ENCODE assay signal across 9 cellular contexts in genomic region chr11:59173964-59174663, GRCh38. TPM values are rescaled to one million over a fixed set of nuclear protein-coding genes. Genes with fewer than 3 reads are reported as not detected.
DNase-seq lines count a peak whose midpoint lies in the region; ATAC-seq and TF ChIP-seq lines count a peak whose summit lies in the region.
"Had no signal": no experiment of that assay in that cellular context is flagged by ENCODE, and none has a peak within 500 bp of the region (broad histone marks: within the 10 kb centered on the region; RNA-seq: fewer than 3 reads in every experiment).

No MANE protein-coding gene starts in this region.

- H3K9me3 ChIP-seq in BLaER1 treated with 17β-estradiol and CSF1 and Interleukin-3, amounts not matched to agents 10 nM and 100 nM (replicated peaks in 1 of 11): peaks cover 5 to 12% (median 10%) of the 10 kb centered on the region in 11 experiments
- H3K9me3 ChIP-seq in esophagus muscularis mucosa: no peaks in the 10 kb centered on the region
- H3K9me3 ChIP-seq in neural progenitor cell (ENCODE audit: low read depth): no peaks in the 10 kb centered on the region
- H3K9me3 ChIP-seq: gastrocnemius medialis had no signal

- H3K27me3 Mint-ChIP-seq in neural progenitor cell (ENCODE audit: insufficient read depth, low read depth): peaks cover 15% of the 10 kb centered on the region
- peaks cover 26% of the 10 kb centered on the region for H3K27me3 Mint-ChIP-seq in activated CD4-positive, alpha-beta T cell treated with anti-CD3 and anti-CD28 coated beads, Interleukin-2, amount 10 ng/mL, durations not matched to agents 7 days and 5 days

- H3K27ac Mint-ChIP-seq in neural progenitor cell: peak overlapping the region; percentile 95
- H3K27ac Mint-ChIP-seq in activated CD4-positive, alpha-beta T cell treated with anti-CD3 and anti-CD28 coated beads, Interleukin-2, amount 10 ng/mL, durations not matched to agents 7 days and 5 days: no peak overlapping the region

- no peak for TF ChIP-seq POLR2A in esophagus muscularis mucosa (IDR thresholded peaks at IDR 0.05; ENCODE audit: low read depth)

- peak; percentile 59 for DNase-seq in LHCN-M2 (ENCODE audit: low read depth)
- DNase-seq in esophagus muscularis mucosa (ENCODE audit: extremely low spot score): peak; percentile 83
- peak; percentile 74 for DNase-seq in neural progenitor cell (ENCODE audit: low spot score)
- no peak for DNase-seq in foreskin melanocyte
- DNase-seq in activated CD4-positive, alpha-beta T cell treated with anti-CD3 and anti-CD28 coated beads for 1 hour: no peak
- DNase-seq in activated CD4-positive, alpha-beta T cell treated with anti-CD3 and anti-CD28 coated beads, Interleukin-2, amount 10 ng/mL, durations not matched to agents 7 days and 5 days: no peak
- DNase-seq: gastrocnemius medialis had no signal

- H3K4me3 ChIP-seq in BLaER1 treated with 17β-estradiol and CSF1 and Interleukin-3, amounts not matched to agents 10 nM and 100 nM: peak overlapping the region in 6 of 10 experiments; percentile 73 to 82 (median 76); a peak in 9 of 20 replicates
- H3K4me3 ChIP-seq in esophagus muscularis mucosa (peak overlapping the region; percentile 64 to 87 (median 74)), neural progenitor cell (peak overlapping the region; percentile 89)

- H3K4me1 Mint-ChIP-seq in neural progenitor cell: peaks cover 51% of the 10 kb centered on the region
- peaks cover 7% of the 10 kb centered on the region for H3K4me1 Mint-ChIP-seq in activated CD4-positive, alpha-beta T cell treated with anti-CD3 and anti-CD28 coated beads, Interleukin-2, amount 10 ng/mL, durations not matched to agents 7 days and 5 days

- H3K27ac ChIP-seq in BLaER1 treated with 17β-estradiol and CSF1 and Interleukin-3, amounts not matched to agents 10 nM and 100 nM: no peak overlapping the region
- H3K27ac ChIP-seq in esophagus muscularis mucosa (replicated peaks in 1 of 4) (peak overlapping the region; percentile 2 to 74 (median 62)), neural progenitor cell (peak overlapping the region; percentile 96)

- no peak for TF ChIP-seq CTCF in esophagus muscularis mucosa (IDR thresholded peaks at IDR 0.05)
- no peak for TF ChIP-seq CTCF in neural progenitor cell (IDR thresholded peaks at IDR 0.05)

- POLR2A ChIA-PET in activated CD4-positive, alpha-beta T cell treated with anti-CD3 and anti-CD28 coated beads, Interleukin-2, amount 10 ng/mL, durations not matched to agents 7 days and 5 days (lab: Charles Lee): no interaction called here

- no peak for ATAC-seq in HG03045 (IDR thresholded peaks at IDR 0.05; ENCODE audit: unreplicated experiment)
- ATAC-seq: gastrocnemius medialis had no signal

- peaks cover 14 to 34% (median 29%) of the 10 kb centered on the region in 10 experiments; a peak in 19 of 20 replicates for H3K4me1 ChIP-seq in BLaER1 treated with 17β-estradiol and CSF1 and Interleukin-3, amounts not matched to agents 10 nM and 100 nM
- H3K4me1 ChIP-seq in esophagus muscularis mucosa (peaks cover 9 to 38% (median 25%) of the 10 kb centered on the region in 4 donors), neural progenitor cell (peaks cover 64% of the 10 kb centered on the region)

- no peak overlapping the region for H2AFZ ChIP-seq in neural progenitor cell (replicated peaks)

- peaks cover 27% of the 10 kb centered on the region for H3K36me3 Mint-ChIP-seq in neural progenitor cell
- H3K36me3 Mint-ChIP-seq in activated CD4-positive, alpha-beta T cell treated with anti-CD3 and anti-CD28 coated beads, Interleukin-2, amount 10 ng/mL, durations not matched to agents 7 days and 5 days (ENCODE audit: low read depth): no peaks in the 10 kb centered on the region

- peaks cover 52% of the 10 kb centered on the region for H3F3A ChIP-seq in neural progenitor cell (ENCODE audit: low read depth)

- peaks cover 3% of the 10 kb centered on the region for H3K9me3 Mint-ChIP-seq in neural progenitor cell
- H3K9me3 Mint-ChIP-seq in activated CD4-positive, alpha-beta T cell treated with anti-CD3 and anti-CD28 coated beads, Interleukin-2, amount 10 ng/mL, durations not matched to agents 7 days and 5 days: peaks cover 3% of the 10 kb centered on the region

- H3K79me2 ChIP-seq in neural progenitor cell (ENCODE audit: low read depth): peaks cover 70% of the 10 kb centered on the region

- peak overlapping the region in 2 of 11 experiments; percentile 81 to 82; a peak in 1 of 22 replicates for H3K9ac ChIP-seq in BLaER1 treated with 17β-estradiol and CSF1 and Interleukin-3, amounts not matched to agents 10 nM and 100 nM
- peak overlapping the region; percentile 66 for H3K9ac ChIP-seq in neural progenitor cell

- H3K27me3 ChIP-seq in BLaER1 treated with 17β-estradiol and CSF1 and Interleukin-3, amounts not matched to agents 10 nM and 100 nM: peaks cover 21 to 35% (median 31%) of the 10 kb centered on the region in 11 experiments
- H3K27me3 ChIP-seq in esophagus muscularis mucosa (peaks cover 0 to 10% (median 5%) of the 10 kb centered on the region in 4 donors), neural progenitor cell (no peaks in the 10 kb centered on the region)

- CTCF ChIA-PET in activated CD4-positive, alpha-beta T cell treated with anti-CD3 and anti-CD28 coated beads, Interleukin-2, amount 10 ng/mL, durations not matched to agents 7 days and 5 days (lab: Charles Lee): interaction anchor here (1.2 to 2.1 kb wide), 2 partner anchors 12 to 16 kb away, joined by 5 to 7 read pairs; no protein-coding TSS in a partner anchor

- H3K4me3 Mint-ChIP-seq in neural progenitor cell: peak overlapping the region; percentile 99
- H3K4me3 Mint-ChIP-seq in activated CD4-positive, alpha-beta T cell treated with anti-CD3 and anti-CD28 coated beads, Interleukin-2, amount 10 ng/mL, durations not matched to agents 7 days and 5 days: no peak overlapping the region

- intact Hi-C loops in esophagus muscularis mucosa (cut with DNase I): loop anchor here (10.0 kb wide), 1 partner anchor 261 kb away; the partner anchor contains the start of gene OR5A1

- peaks cover 0 to 45% (median 8%) of the 10 kb centered on the region in 11 experiments; a peak in 8 of 22 replicates for H4K20me1 ChIP-seq in BLaER1 treated with 17β-estradiol and CSF1 and Interleukin-3, amounts not matched to agents 10 nM and 100 nM
- peaks cover 54% of the 10 kb centered on the region for H4K20me1 ChIP-seq in neural progenitor cell (ENCODE audit: low read depth)

- peak overlapping the region; percentile 93 to 100 (median 99) for H3K4me2 ChIP-seq in BLaER1 treated with 17β-estradiol and CSF1 and Interleukin-3, amounts not matched to agents 10 nM and 100 nM
- peak overlapping the region; percentile 98 for H3K4me2 ChIP-seq in neural progenitor cell

- H3K36me3 ChIP-seq in BLaER1 treated with 17β-estradiol and CSF1 and Interleukin-3, amounts not matched to agents 10 nM and 100 nM: peaks cover 0 to 33% (median 2%) of the 10 kb centered on the region in 11 experiments; a peak in 8 of 22 replicates
- H3K36me3 ChIP-seq in esophagus muscularis mucosa (no peaks in the 10 kb centered on the region), neural progenitor cell (no peaks in the 10 kb centered on the region)
- H3K36me3 ChIP-seq: gastrocnemius medialis had no signal

- WGBS in esophagus muscularis mucosa: 58% methylated on average over 6 of the region's 7 CpGs

- TF ChIP-seq EP300 in esophagus muscularis mucosa (IDR thresholded peaks at IDR 0.05): no peak

RNA-seq across cellular contexts. Expression of gene DTX4, which starts 2.2 kb away (rescaled TPM):
- 0.38 and 1.2 TPM in 2 replicates for total RNA-seq in LHCN-M2 (2014; rRNA removed)
- polyA plus RNA-seq in LHCN-M2 (2012): 4.3 TPM
- 1 to 10 TPM; 3.1 to 8.8 (median 4.5) TPM for total RNA-seq in esophagus muscularis mucosa
- total RNA-seq in neural progenitor cell (ENCODE audit: low replicate concordance): 16.9 and 34.8 TPM in 2 replicates
- under 1 TPM; 0.62 to 0.69 TPM for total RNA-seq in activated CD4-positive, alpha-beta T cell treated with anti-CD3 and anti-CD28 coated beads, Interleukin-2, amount 10 ng/mL, durations not matched to agents 7 days and 5 days

RNA-seq across cellular contexts. Expression of gene FAM111A, which starts 31.5 kb away (rescaled TPM):
- total RNA-seq in LHCN-M2 (2014; rRNA removed): 80.3 and 80.8 TPM in 2 replicates
- 12.4 TPM for polyA plus RNA-seq in LHCN-M2 (2012)
- total RNA-seq in esophagus muscularis mucosa: 10 to 100 TPM in 3 of 4 donors, 1 to 10 TPM in 1; 8.9 to 22.4 (median 17.6) TPM
- total RNA-seq in neural progenitor cell (ENCODE audit: low replicate concordance): 31.0 and 32.7 TPM in 2 replicates
- 100 to 1,000 TPM; 208 to 258 TPM for total RNA-seq in activated CD4-positive, alpha-beta T cell treated with anti-CD3 and anti-CD28 coated beads, Interleukin-2, amount 10 ng/mL, durations not matched to agents 7 days and 5 days

RNA-seq across cellular contexts. Expression of gene MPEG1, which starts 38.6 kb away (rescaled TPM):
- total RNA-seq in LHCN-M2 (2014; rRNA removed) (not detected in 2 replicates), esophagus muscularis mucosa (10 to 100 TPM; 10.1 to 36.1 (median 14.8) TPM), neural progenitor cell (ENCODE audit: low replicate concordance) (not detected in 2 replicates)
- polyA plus RNA-seq in LHCN-M2 (2012): not detected
- not detected for total RNA-seq in activated CD4-positive, alpha-beta T cell treated with anti-CD3 and anti-CD28 coated beads, Interleukin-2, amount 10 ng/mL, durations not matched to agents 7 days and 5 days

Comparison
In these comparisons a context has a peak if more than half of its experiments do, and no peak if none do; other contexts are left out.
1. H3K27ac ChIP-seq: peak in esophagus muscularis mucosa (4 of 4) and neural progenitor cell (single experiment); none in BLaER1 treated with 17β-estradiol and CSF1 and Interleukin-3, amounts not matched to agents 10 nM and 100 nM (0 of 11).
2. DNase-seq: peak in LHCN-M2 (single experiment), esophagus muscularis mucosa (single experiment) and neural progenitor cell (single experiment); none in foreskin melanocyte (single experiment), activated CD4-positive, alpha-beta T cell treated with anti-CD3 and anti-CD28 coated beads for 1 hour (single experiment) and activated CD4-positive, alpha-beta T cell treated with anti-CD3 and anti-CD28 coated beads, Interleukin-2, amount 10 ng/mL, durations not matched to agents 7 days and 5 days (single experiment).
3. RNA of gene MPEG1, which starts 38.6 kb away (total RNA-seq): 10.1 to 36.1 TPM in esophagus muscularis mucosa; not detected in LHCN-M2, not detected in neural progenitor cell and not detected in activated CD4-positive, alpha-beta T cell treated with anti-CD3 and anti-CD28 coated beads, Interleukin-2, amount 10 ng/mL, durations not matched to agents 7 days and 5 days; every median in the first group is over 10 times any median in the second.
4. Peak in every context shown above with its lines, with median percentiles within 50 percentile points of each other: H3K4me3 ChIP-seq.